In genomic region chr2:27016801-27017325, GRCh38 we compare ENCODE assay signal across 8 cellular contexts. TPM values are rescaled to one million over a fixed set of nuclear protein-coding genes. Genes with fewer than 3 reads are reported as not detected.
A peak's percentile ranks its signal among the peaks of the same experiment; 100 is the strongest.
DNase-seq lines count a peak whose midpoint lies in the region; ATAC-seq and TF ChIP-seq lines count a peak whose summit lies in the region.

No MANE protein-coding gene starts in this region.

- H2BK5ac ChIP-seq in IMR-90 (ENCODE audit: low read depth, low read length, poor library complexity, severe bottlenecking): no peak overlapping the region

- no peak overlapping the region for H3K9ac ChIP-seq in IMR-90 (ENCODE audit: low read depth, low read length)

- no peaks in the 10 kb centered on the region for H3K9me2 ChIP-seq in PC-9 (ENCODE audit: insufficient read depth)

- peaks cover 7% of the 10 kb centered on the region; the same call in 1 of the 2 replicates for H3K79me2 ChIP-seq in PC-9 (ENCODE audit: low read depth)

- peak overlapping the region; percentile 7; the same call in 1 of the 2 replicates for H2AK5ac ChIP-seq in IMR-90 (ENCODE audit: low read depth, low read length)

- peaks cover 32% of the 10 kb centered on the region for H3F3A ChIP-seq in PC-9 (ENCODE audit: insufficient read depth, low read depth)

- in situ Hi-C loops in IMR-90 (cut with MboI; ENCODE audit: low sequenced_read_pairs): no loop called here

- no peak overlapping the region for H3K14ac ChIP-seq in IMR-90 (replicated peaks; ENCODE audit: low read depth, low read length)

- H3K9me3 ChIP-seq in IMR-90 (ENCODE audit: control insufficient read depth, insufficient read depth, low read length) (no peaks in the 10 kb centered on the region), PC-9 (ENCODE audit: insufficient read depth, low read depth) (no peaks in the 10 kb centered on the region)

- H3K9me1 ChIP-seq in IMR-90 (ENCODE audit: insufficient read depth, low read length): peaks cover 19% of the 10 kb centered on the region

- H2BK120ac ChIP-seq in IMR-90 (ENCODE audit: low read depth, low read length): peak overlapping the region; percentile 16; the same call in 1 of the 2 replicates

- WGBS in IMR-90 (ENCODE audit: extremely low coverage in 2 of 2, insufficient read length in 1 of 2), 2 experiments: 67% methylated on average over 2 of the region's 3 CpGs; no CpG with 5 or more reads in 1 of the 2 experiments

- 0 out of 2 replicates have a peak overlapping the region, but pooled peaks have one; percentile 2 for H4K91ac ChIP-seq in IMR-90 (ENCODE audit: insufficient read depth, low read depth, low read length)

- H3K79me1 ChIP-seq in IMR-90 (ENCODE audit: low read depth in 1 of 2, low read length in 2 of 2): peaks cover 2 to 10% of the 10 kb centered on the region in 2 experiments; a peak in 1 of 4 replicates

- no peak overlapping the region for H3K23ac ChIP-seq in IMR-90 (ENCODE audit: low read depth, low read length)

- TF ChIP-seq CTCF in IMR-90 (conservative IDR thresholded peaks at IDR 0.05; ENCODE audit: low read depth, low read length): peak; percentile 83
- peak; percentile 95 for TF ChIP-seq CTCF in PC-9 (conservative IDR thresholded peaks at IDR 0.05)

- H4K20me1 ChIP-seq in IMR-90 (ENCODE audit: insufficient read depth, low read length) (peaks cover 8% of the 10 kb centered on the region), PC-9 (ENCODE audit: insufficient read depth) (no peaks in the 10 kb centered on the region)

- TF ChIP-seq RAD21 in IMR-90 (IDR thresholded peaks at IDR 0.05; ENCODE audit: low read length): peak; percentile 92

- POLR2A ChIA-PET in IMR-90 (lab: Charles Lee; ENCODE audit: unreplicated experiment): no interaction called here
- POLR2A ChIA-PET in PC-9 (lab: Charles Lee; ENCODE audit: unreplicated experiment): interaction anchor here (0.6 kb wide), 2 partner anchors 67 to 303 kb away, joined by 11 to 20 read pairs; no protein-coding TSS in a partner anchor

- H3K4me3 ChIP-seq in IMR-90 (ENCODE audit: insufficient read depth, low read depth, low read length) (no peak overlapping the region), PC-9 (no peak overlapping the region)

- no peaks in the 10 kb centered on the region for H3K27me3 ChIP-seq in IMR-90 (ENCODE audit: control insufficient read depth, insufficient read depth, low read length)
- no peaks in the 10 kb centered on the region for H3K27me3 ChIP-seq in PC-9 (ENCODE audit: insufficient read depth, low read depth)

- H2AK9ac ChIP-seq in IMR-90 (replicated peaks; ENCODE audit: low read depth, low read length, poor library complexity): peak overlapping the region; percentile 38

- peak overlapping the region; percentile 80 for H2BK20ac ChIP-seq in IMR-90 (ENCODE audit: low read depth, low read length)

- no peaks in the 10 kb centered on the region for H3K36me3 ChIP-seq in IMR-90 (ENCODE audit: control insufficient read depth, insufficient read depth, low read length)
- no peaks in the 10 kb centered on the region for H3K36me3 ChIP-seq in PC-9 (ENCODE audit: low read depth)

- intact Hi-C loops in IMR-90 (cut with micrococcal nuclease): loop anchor here (1.0 to 5.0 kb wide), 3 partner anchors 56 to 410 kb away; no protein-coding TSS in a partner anchor
- intact Hi-C loops in PC-9 (cut with micrococcal nuclease; ENCODE audit: unreplicated experiment): loop anchor here (1.0 to 10.0 kb wide), 3 partner anchors 56 to 262 kb away; no protein-coding TSS in a partner anchor
- intact Hi-C loops in posterior cingulate gyrus (cut with DNase I): loop anchor here (1.0 to 10.0 kb wide), 2 partner anchors 56 to 172 kb away; partner anchors contain the start of gene DPYSL5

- no peak overlapping the region; the same call in 1 of the 2 replicates for H4K5ac ChIP-seq in IMR-90 (ENCODE audit: low read depth, low read length)

- H2AFZ ChIP-seq in IMR-90 (replicated peaks; ENCODE audit: low read length, poor library complexity): peak overlapping the region; percentile 64
- no peak overlapping the region for H2AFZ ChIP-seq in PC-9

- H4K8ac ChIP-seq in IMR-90 (ENCODE audit: low read depth in 2 of 2, low read length in 2 of 2): peak overlapping the region in 1 of 2 experiments; percentile 49; a peak in 1 of 4 replicates

- H3K56ac ChIP-seq in IMR-90 (ENCODE audit: extremely low read depth, insufficient read depth, low read length): no peak overlapping the region

- DNase-seq in DMS 273 (lab: John Stamatoyannopoulos, UW; ENCODE audit: unreplicated experiment) (peak; percentile 95), IMR-90 (peak; percentile 77), PC-9 (peak; percentile 53 to 56), globus pallidus (ENCODE audit: low spot score) (peak; percentile 50), posterior cingulate gyrus (peak in 6 of 10 donors; percentile 43 to 84 (median 53))
- DNase-seq in activated naive CD4-positive, alpha-beta T cell treated with Interleukin-2 at 50 U/mL for 16 hours: peak; percentile 34

- ATAC-seq in IMR-90 (ENCODE audit: low read depth): peak; percentile 62
- no peak for ATAC-seq in GM21423 (IDR thresholded peaks at IDR 0.05; ENCODE audit: unreplicated experiment)
- no peak for ATAC-seq in HG03108 (IDR thresholded peaks at IDR 0.05; ENCODE audit: unreplicated experiment)

- CTCF ChIA-PET in IMR-90 (lab: Yijun Ruan, JAX) (interaction anchor here (0.5 to 4.7 kb wide), 19 partner anchors 8 to 1008 kb away, joined by 3 to 37 read pairs (median 4); no protein-coding TSS in a partner anchor), PC-9 (lab: Charles Lee) (interaction anchor here (0.5 to 2.3 kb wide), 17 partner anchors 18 to 699 kb away, joined by 3 to 43 read pairs (median 4); no protein-coding TSS in a partner anchor)

- H3K4me1 ChIP-seq in IMR-90 (ENCODE audit: control insufficient read depth, insufficient read depth, low read length): peaks cover 18% of the 10 kb centered on the region
- H3K4me1 ChIP-seq in PC-9 (replicated peaks; ENCODE audit: insufficient read depth): peaks cover 61% of the 10 kb centered on the region

- H3K4me2 ChIP-seq in IMR-90 (ENCODE audit: low read depth, low read length) (no peak overlapping the region), PC-9 (0 out of 2 replicates have a peak overlapping the region, but pooled peaks have one; percentile 11)

- H3K4ac ChIP-seq in IMR-90 (ENCODE audit: low read depth, low read length): peak overlapping the region; percentile 11; the same call in 1 of the 2 replicates

- H3K27ac ChIP-seq in IMR-90 (ENCODE audit: insufficient read depth, low read length): no peak overlapping the region
- H3K27ac ChIP-seq in PC-9: peak overlapping the region; percentile 85; the same call in 1 of the 2 replicates

- H2BK15ac ChIP-seq in IMR-90 (ENCODE audit: low read depth, low read length): no peak overlapping the region

- no peak overlapping the region for H3K18ac ChIP-seq in IMR-90 (ENCODE audit: low read depth, low read length)

- no peak for TF ChIP-seq POLR2A in IMR-90 (IDR thresholded peaks at IDR 0.05; ENCODE audit: low read depth, low read length)

- BruUV-seq in IMR-90 (replicated peaks; lab: Mats Ljungman, UMichigan) (no TSS peak), PC-9 (replicated peaks; lab: Mats Ljungman, UMichigan) (no TSS peak)

- dilution Hi-C loops in IMR-90 (cut with HindIII; ENCODE audit: low sequenced_read_pairs, unreplicated experiment): no loop called here

TF ChIP-seq in IMR-90, 13 proteins besides CTCF, POLR2A, EP300 and RAD21:
- TF ChIP-seq MAZ (IDR thresholded peaks at IDR 0.05; ENCODE audit: borderline replicate concordance, low read depth, low read length): no peak
- peak; percentile 97 for TF ChIP-seq SMC3 (IDR thresholded peaks at IDR 0.05; ENCODE audit: low read depth, low read length)
- TF ChIP-seq RFX5 (IDR thresholded peaks at IDR 0.05; ENCODE audit: low read depth, low read length): no peak

RNA-seq across cellular contexts. Expression of gene TMEM214, which starts 15.9 kb away (rescaled TPM):
- total RNA-seq in IMR-90 (2012; rRNA removed) (31.7 and 32.1 TPM in 2 replicates), PC-9 (2021) (60.9 and 65.6 TPM in 2 replicates)
- polyA plus RNA-seq in IMR-90 (2012; rRNA removed): 121 and 132 TPM in 2 replicates
- 47.0 and 97.1 TPM in 2 replicates for polyA plus RNA-seq in IMR-90 (2012; cell fraction: cytosol; rRNA removed)
- polyA plus RNA-seq in IMR-90 (2012; cell fraction: nucleus; rRNA removed; ENCODE audit: low replicate concordance): 273 and 440 TPM in 2 replicates

RNA-seq across cellular contexts. Expression of gene AGBL5, which starts 34.6 kb away (rescaled TPM):
- total RNA-seq in IMR-90 (2012; rRNA removed) (22.8 and 26.2 TPM in 2 replicates), PC-9 (2021) (63.2 and 64.0 TPM in 2 replicates)
- 19.0 and 21.1 TPM in 2 replicates for polyA plus RNA-seq in IMR-90 (2012; rRNA removed)
- 18.5 and 25.0 TPM in 2 replicates for polyA plus RNA-seq in IMR-90 (2012; cell fraction: cytosol; rRNA removed)
- polyA plus RNA-seq in IMR-90 (2012; cell fraction: nucleus; rRNA removed; ENCODE audit: low replicate concordance): 12.2 and 14.9 TPM in 2 replicates

RNA-seq across cellular contexts. Expression of gene MAPRE3, which starts 46.4 kb away (rescaled TPM):
- total RNA-seq in IMR-90 (2012; rRNA removed): 1.8 and 2.5 TPM in 2 replicates
- 17.3 and 20.3 TPM in 2 replicates for polyA plus RNA-seq in IMR-90 (2012; rRNA removed)
- polyA plus RNA-seq in IMR-90 (2012; cell fraction: cytosol; rRNA removed): 12.4 and 18.6 TPM in 2 replicates
- polyA plus RNA-seq in IMR-90 (2012; cell fraction: nucleus; rRNA removed; ENCODE audit: low replicate concordance): 75.6 and 82.1 TPM in 2 replicates
- total RNA-seq in PC-9 (2021): 17.1 and 25.2 TPM in 2 replicates

RNA-seq across cellular contexts. Expression of gene OST4, which starts 54.6 kb away (rescaled TPM):
- total RNA-seq in IMR-90 (2012; rRNA removed) (196 and 386 TPM in 2 replicates), PC-9 (2021) (165 and 166 TPM in 2 replicates)
- polyA plus RNA-seq in IMR-90 (2012; rRNA removed): 806 and 1,337 TPM in 2 replicates
- 677 and 1,004 TPM in 2 replicates for polyA plus RNA-seq in IMR-90 (2012; cell fraction: cytosol; rRNA removed)
- 119 and 187 TPM in 2 replicates for polyA plus RNA-seq in IMR-90 (2012; cell fraction: nucleus; rRNA removed; ENCODE audit: low replicate concordance)

Comparison
In these comparisons a context has a peak if more than half of its experiments do, and no peak if none do; other contexts are left out.
1. DNase-seq: peak in every context shown above with its lines; median percentile 95 in DMS 273; 77 in IMR-90; 54 in PC-9; 53 in posterior cingulate gyrus; 50 in globus pallidus; 34 in activated naive CD4-positive, alpha-beta T cell treated with Interleukin-2 at 50 U/mL for 16 hours.